ENCODE assay signal across 19 cellular contexts in the genomic region with DNA sequence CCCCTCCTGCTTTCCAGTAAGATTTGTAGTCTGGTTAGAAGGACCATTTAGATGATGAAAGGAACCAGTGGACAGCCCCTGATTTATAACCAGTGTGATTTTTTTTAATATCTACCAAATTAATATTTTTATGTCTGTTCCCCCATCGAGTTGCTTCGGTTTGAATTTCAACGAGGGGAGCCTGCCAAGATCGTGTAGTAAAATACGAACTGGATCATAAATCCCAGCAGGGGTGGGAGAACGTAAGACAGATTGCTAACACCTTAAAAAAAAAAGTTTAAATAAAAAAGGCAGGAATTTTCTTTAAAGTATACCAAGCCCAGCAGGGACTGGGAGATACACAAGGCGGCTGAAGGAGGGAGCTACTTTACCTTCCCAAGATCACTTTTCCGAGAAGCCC.
"Had no signal": no experiment of that assay in that cellular context is flagged by ENCODE, and none has a peak within 500 bp of the region (broad histone marks: within the 10 kb centered on the region; RNA-seq: fewer than 3 reads in every experiment).

No MANE protein-coding gene starts in this region.

- ATAC-seq: HepG2 had no signal

- DNase-seq: IMR-90, Karpas-422, KG1, MM.1S, NCI-H1105 treated with DMSO at 0.1 percent for 48 hours, NCI-H1417 treated with DMSO at 0.1 percent for 48 hours, NCI-H146, NCI-H1694 treated with DMSO at 0.1 percent for 48 hours, NCI-H1930, NCI-H2081 treated with DMSO at 0.1 percent for 48 hours, NCI-H2171, NCI-H226, NCI-H446 treated with DMSO at 0.1 percent for 48 hours, NCI-H510A treated with DMSO at 0.1 percent for 48 hours, NCI-H82, Right ventricle myocardium superior, RPMI8226, SIG-M5 had no signal
